14 cellular contexts compared by ENCODE assay signal in the genomic region with DNA sequence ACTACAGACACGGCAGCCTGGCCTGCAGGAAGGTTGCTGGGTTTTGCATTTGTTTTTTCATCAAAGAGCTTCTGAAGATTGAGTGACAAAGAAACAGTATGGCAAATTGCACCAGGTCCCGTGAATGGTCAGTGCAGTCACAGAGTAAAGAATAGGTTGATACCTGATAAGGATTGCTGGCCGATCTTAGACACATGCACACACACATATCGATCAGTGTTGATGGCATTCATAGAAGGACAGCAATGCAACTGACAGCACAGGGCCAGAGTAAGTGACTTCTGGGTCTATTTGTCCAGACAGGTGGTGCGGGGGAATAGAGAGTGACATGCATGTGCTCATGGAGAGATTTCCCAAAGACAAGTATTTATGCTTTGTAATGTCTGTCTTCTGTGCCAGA. TPM values are rescaled to one million over a fixed set of nuclear protein-coding genes. Genes with fewer than 3 reads are reported as not detected.
A peak's percentile ranks its signal among the peaks of the same experiment; 100 is the strongest.
DNase-seq lines count a peak whose midpoint lies in the region; ATAC-seq and TF ChIP-seq lines count a peak whose summit lies in the region.
"Had no signal": no experiment of that assay in that cellular context is flagged by ENCODE, and none has a peak within 500 bp of the region (broad histone marks: within the 10 kb centered on the region; RNA-seq: fewer than 3 reads in every experiment).

No MANE protein-coding gene starts in this region.

- H3K4me1 ChIP-seq in GM23338 (ENCODE audit: insufficient read depth) (peaks cover 31% of the 10 kb centered on the region), sigmoid colon (peaks cover 0 to 100% (median 94%) of the 10 kb centered on the region in 4 donors)
- H3K4me1 ChIP-seq: HAP-1 had no signal

- no peaks in the 10 kb centered on the region for H3K9me2 ChIP-seq in GM23338 (ENCODE audit: insufficient read depth)

- no peaks in the 10 kb centered on the region for H3K9me3 ChIP-seq in sigmoid colon
- H3K9me3 ChIP-seq: HAP-1 had no signal

- H3K36me3 ChIP-seq in GM23338 (ENCODE audit: insufficient read depth) (no peaks in the 10 kb centered on the region), sigmoid colon (peaks cover 50 to 96% (median 71%) of the 10 kb centered on the region in 4 donors)
- H3K36me3 ChIP-seq: HAP-1 had no signal

- H4K20me1 ChIP-seq in GM23338 (replicated peaks; ENCODE audit: insufficient read depth) = no peaks in the 10 kb centered on the region

- no peaks in the 10 kb centered on the region for H3K27me3 ChIP-seq in GM23338 (ENCODE audit: insufficient read depth)
- no peaks in the 10 kb centered on the region for H3K27me3 ChIP-seq in sigmoid colon

- H3K79me2 ChIP-seq in GM23338 (replicated peaks; ENCODE audit: insufficient read depth) = no peaks in the 10 kb centered on the region

- no peak overlapping the region for H3K4me2 ChIP-seq in GM23338

- H3K27me3 Mint-ChIP-seq in GM23338 (ENCODE audit: insufficient read depth, low read depth, poor library complexity) (peaks cover 16% of the 10 kb centered on the region), nephron progenitor cell (ENCODE audit: low read depth, poor library complexity) (no peaks in the 10 kb centered on the region)
- H3K27me3 Mint-ChIP-seq: B cell had no signal

- peaks cover 37% of the 10 kb centered on the region for H3K4me1 Mint-ChIP-seq in GM23338
- peaks cover 90% of the 10 kb centered on the region for H3K4me1 Mint-ChIP-seq in nephron progenitor cell

- H3K4me3 ChIP-seq in GM23338 = no peak overlapping the region
- no peak overlapping the region for H3K4me3 ChIP-seq in sigmoid colon
- H3K4me3 ChIP-seq: HAP-1 had no signal

- H3F3A ChIP-seq in GM23338 (replicated peaks; ENCODE audit: low read depth) = peaks cover 4% of the 10 kb centered on the region; the same call in 1 of the 2 replicates

- H3K27ac Mint-ChIP-seq in GM23338 (0 out of 2 replicates have a peak overlapping the region, but pooled peaks have one; percentile 56), nephron progenitor cell (peak overlapping the region; percentile 39)
- H3K27ac Mint-ChIP-seq: B cell; CD4-positive, alpha-beta T cell had no signal

- no peak for DNase-seq in GM23338 (ENCODE audit: low spot score)
- DNase-seq in left lobe of liver (ENCODE audit: low spot score) = no peak
- DNase-seq in nephron progenitor cell = no peak
- no peak for DNase-seq in sigmoid colon
- DNase-seq in NK-92 (lab: John Stamatoyannopoulos, UW; ENCODE audit: unreplicated experiment) = no peak
- DNase-seq in SHP77 treated with DMSO at 0.1 percent for 48 hours (lab: John Stamatoyannopoulos, UW) = no peak
- DNase-seq: 8988T; C1 segment of cervical spinal cord; Calu3; CD4-positive, alpha-beta T cell; DMS 273 treated with DMSO at 0.1 percent for 48 hours had no signal

- 96 to 97% methylated on average over 5 of the region's 5 CpGs for WGBS in sigmoid colon, 2 donors

- no peak for TF ChIP-seq EP300 in sigmoid colon (IDR thresholded peaks at IDR 0.05)

- intact Hi-C loops in sigmoid colon (cut with DNase I) = no loop called here

- ATAC-seq in GM23338 = no peak
- ATAC-seq in left lobe of liver = peak; percentile 40
- no peak for ATAC-seq in GM21367 (IDR thresholded peaks at IDR 0.05; ENCODE audit: unreplicated experiment)

- H3K9me3 Mint-ChIP-seq in GM23338 (no peaks in the 10 kb centered on the region), nephron progenitor cell (no peaks in the 10 kb centered on the region)
- H3K9me3 Mint-ChIP-seq: CD4-positive, alpha-beta T cell had no signal

- H3K36me3 Mint-ChIP-seq in GM23338 (ENCODE audit: low read depth) (peaks cover 53% of the 10 kb centered on the region), nephron progenitor cell (ENCODE audit: low read depth) (peaks cover 62% of the 10 kb centered on the region)

- H3K27ac ChIP-seq in GM23338 (ENCODE audit: low read depth) (no peak overlapping the region), sigmoid colon (peak overlapping the region; percentile 83 to 99 (median 94))

- H2AFZ ChIP-seq in GM23338 = no peak overlapping the region

- H3K4me3 Mint-ChIP-seq in GM23338 (no peak overlapping the region), nephron progenitor cell (no peak overlapping the region)
- H3K4me3 Mint-ChIP-seq: B cell; CD4-positive, alpha-beta T cell had no signal

- no peak for TF ChIP-seq POLR2A in sigmoid colon (IDR thresholded peaks at IDR 0.05)

- TF ChIP-seq CTCF in GM23338 (conservative IDR thresholded peaks at IDR 0.05; ENCODE audit: low read depth in 2 of 2) (no peak), nephron progenitor cell (IDR thresholded peaks at IDR 0.05) (no peak), sigmoid colon (IDR thresholded peaks at IDR 0.05) (no peak)

TF ChIP-seq in GM23338, 12 proteins besides CTCF, POLR2A, EP300 and RAD21 (continues in another document):
- no peak for TF ChIP-seq EZH2phosphoT487 (IDR thresholded peaks at IDR 0.05; ENCODE audit: unreplicated experiment)
- TF ChIP-seq, protein P1, sequence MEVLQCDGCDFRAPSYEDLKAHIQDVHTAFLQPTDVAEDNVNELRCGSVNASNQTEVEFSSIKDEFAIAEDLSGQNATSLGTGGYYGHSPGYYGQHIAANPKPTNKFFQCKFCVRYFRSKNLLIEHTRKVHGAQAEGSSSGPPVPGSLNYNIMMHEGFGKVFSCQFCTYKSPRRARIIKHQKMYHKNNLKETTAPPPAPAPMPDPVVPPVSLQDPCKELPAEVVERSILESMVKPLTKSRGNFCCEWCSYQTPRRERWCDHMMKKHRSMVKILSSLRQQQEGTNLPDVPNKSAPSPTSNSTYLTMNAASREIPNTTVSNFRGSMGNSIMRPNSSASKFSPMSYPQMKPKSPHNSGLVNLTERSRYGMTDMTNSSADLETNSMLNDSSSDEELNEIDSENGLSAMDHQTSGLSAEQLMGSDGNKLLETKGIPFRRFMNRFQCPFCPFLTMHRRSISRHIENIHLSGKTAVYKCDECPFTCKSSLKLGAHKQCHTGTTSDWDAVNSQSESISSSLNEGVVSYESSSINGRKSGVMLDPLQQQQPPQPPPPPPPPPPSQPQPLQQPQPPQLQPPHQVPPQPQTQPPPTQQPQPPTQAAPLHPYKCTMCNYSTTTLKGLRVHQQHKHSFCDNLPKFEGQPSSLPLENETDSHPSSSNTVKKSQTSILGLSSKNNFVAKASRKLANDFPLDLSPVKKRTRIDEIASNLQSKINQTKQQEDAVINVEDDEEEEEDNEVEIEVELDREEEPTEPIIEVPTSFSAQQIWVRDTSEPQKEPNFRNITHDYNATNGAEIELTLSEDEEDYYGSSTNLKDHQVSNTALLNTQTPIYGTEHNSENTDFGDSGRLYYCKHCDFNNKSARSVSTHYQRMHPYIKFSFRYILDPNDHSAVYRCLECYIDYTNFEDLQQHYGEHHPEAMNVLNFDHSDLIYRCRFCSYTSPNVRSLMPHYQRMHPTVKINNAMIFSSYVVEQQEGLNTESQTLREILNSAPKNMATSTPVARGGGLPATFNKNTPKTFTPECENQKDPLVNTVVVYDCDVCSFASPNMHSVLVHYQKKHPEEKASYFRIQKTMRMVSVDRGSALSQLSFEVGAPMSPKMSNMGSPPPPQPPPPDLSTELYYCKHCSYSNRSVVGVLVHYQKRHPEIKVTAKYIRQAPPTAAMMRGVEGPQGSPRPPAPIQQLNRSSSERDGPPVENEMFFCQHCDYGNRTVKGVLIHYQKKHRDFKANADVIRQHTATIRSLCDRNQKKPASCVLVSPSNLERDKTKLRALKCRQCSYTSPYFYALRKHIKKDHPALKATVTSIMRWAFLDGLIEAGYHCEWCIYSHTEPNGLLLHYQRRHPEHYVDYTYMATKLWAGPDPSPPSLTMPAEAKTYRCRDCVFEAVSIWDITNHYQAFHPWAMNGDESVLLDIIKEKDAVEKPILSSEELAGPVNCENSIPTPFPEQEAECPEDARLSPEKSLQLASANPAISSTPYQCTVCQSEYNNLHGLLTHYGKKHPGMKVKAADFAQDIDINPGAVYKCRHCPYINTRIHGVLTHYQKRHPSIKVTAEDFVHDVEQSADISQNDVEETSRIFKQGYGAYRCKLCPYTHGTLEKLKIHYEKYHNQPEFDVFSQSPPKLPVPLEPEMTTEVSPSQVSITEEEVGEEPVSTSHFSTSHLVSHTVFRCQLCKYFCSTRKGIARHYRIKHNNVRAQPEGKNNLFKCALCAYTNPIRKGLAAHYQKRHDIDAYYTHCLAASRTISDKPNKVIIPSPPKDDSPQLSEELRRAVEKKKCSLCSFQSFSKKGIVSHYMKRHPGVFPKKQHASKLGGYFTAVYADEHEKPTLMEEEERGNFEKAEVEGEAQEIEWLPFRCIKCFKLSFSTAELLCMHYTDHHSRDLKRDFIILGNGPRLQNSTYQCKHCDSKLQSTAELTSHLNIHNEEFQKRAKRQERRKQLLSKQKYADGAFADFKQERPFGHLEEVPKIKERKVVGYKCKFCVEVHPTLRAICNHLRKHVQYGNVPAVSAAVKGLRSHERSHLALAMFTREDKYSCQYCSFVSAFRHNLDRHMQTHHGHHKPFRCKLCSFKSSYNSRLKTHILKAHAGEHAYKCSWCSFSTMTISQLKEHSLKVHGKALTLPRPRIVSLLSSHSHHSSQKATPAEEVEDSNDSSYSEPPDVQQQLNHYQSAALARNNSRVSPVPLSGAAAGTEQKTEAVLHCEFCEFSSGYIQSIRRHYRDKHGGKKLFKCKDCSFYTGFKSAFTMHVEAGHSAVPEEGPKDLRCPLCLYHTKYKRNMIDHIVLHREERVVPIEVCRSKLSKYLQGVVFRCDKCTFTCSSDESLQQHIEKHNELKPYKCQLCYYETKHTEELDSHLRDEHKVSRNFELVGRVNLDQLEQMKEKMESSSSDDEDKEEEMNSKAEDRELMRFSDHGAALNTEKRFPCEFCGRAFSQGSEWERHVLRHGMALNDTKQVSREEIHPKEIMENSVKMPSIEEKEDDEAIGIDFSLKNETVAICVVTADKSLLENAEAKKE (CRISPR knock-in tag; IDR thresholded peaks at IDR 0.05) = no peak
- no peak for TF ChIP-seq JUNB (IDR thresholded peaks at IDR 0.05; ENCODE audit: unreplicated experiment)
- TF ChIP-seq CREB1 (CRISPR knock-in tag; IDR thresholded peaks at IDR 0.05; ENCODE audit: low read depth) = no peak
- TF ChIP-seq NANOG (IDR thresholded peaks at IDR 0.05; ENCODE audit: borderline replicate concordance) = no peak
- TF ChIP-seq POLR2AphosphoS5 (IDR thresholded peaks at IDR 0.05; ENCODE audit: low read depth) = no peak
- TF ChIP-seq ZNF331 (CRISPR knock-in tag; IDR thresholded peaks at IDR 0.05; ENCODE audit: low read depth) = no peak

RNA-seq across cellular contexts. Expression of a gene that starts 42.8 kb away (rescaled TPM):
- 17.4 and 22.0 TPM in 2 replicates for total RNA-seq in GM23338 (2014; rRNA removed; shearing (Covaris generic))
- polyA plus RNA-seq in GM23338 (2016; fragmentation: Nextera tagmentation; extraction: Ambion mirVana) (18.4 and 19.1 TPM in 2 replicates), sigmoid colon (10 to 100 TPM in 1 of 3 donors, 1 to 10 TPM in 2; 2.5 to 13.6 (median 7.8) TPM)
- total RNA-seq in left lobe of liver (7.7 TPM), sigmoid colon (100 to 1,000 TPM; 207 to 348 (median 237) TPM)
